ENCODE assay signal across 1 cellular context in the genomic region with DNA sequence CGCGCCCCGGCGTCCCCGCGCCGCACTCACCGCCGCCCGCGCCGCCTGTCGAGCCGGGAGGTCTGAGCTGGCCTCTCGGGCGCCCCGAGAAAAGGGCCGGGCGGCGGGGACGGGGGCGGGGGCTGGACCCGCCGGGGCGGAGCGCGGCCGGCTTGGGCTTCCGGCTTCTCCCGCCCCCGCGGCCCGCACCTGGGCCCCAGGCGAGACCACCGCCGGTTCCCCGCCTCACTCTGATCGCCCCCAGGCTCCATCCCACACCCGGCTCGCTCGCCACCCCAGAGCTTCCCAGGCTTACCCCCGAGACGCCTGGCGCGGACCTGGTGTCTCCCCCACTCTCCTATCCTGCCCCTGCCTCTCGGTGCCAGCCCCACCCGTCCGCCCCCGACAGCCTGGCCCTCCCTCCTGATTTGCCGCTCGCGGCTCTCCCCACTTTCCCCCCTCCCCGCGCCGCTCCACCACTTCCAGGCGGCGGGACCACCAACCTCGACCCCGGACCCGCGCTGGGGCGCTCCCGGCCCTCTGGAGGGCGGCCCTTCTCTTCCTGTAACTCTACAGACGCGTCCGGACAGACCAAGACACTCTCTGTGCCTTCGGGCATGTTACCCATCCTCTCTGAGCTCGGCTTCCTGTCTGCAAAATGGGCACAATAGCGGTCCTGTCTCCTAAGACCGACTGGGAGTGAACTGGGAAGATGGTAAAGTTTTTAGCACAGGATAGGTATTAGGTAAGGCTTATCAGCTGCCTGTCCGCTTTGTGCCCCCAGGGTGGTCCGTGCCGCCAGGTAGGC.
TF ChIP-seq lines count a peak whose summit lies in the region.

A gene (minus strand): TSS at position 64 of the 787 bp plus-strand sequence. CDS start 30,189 bp downstream, outside the sequence.

TF ChIP-seq in HEK293, 187 proteins besides CTCF, POLR2A, EP300 and RAD21 (continued from another document and continues in another):
- TF ChIP-seq ZIC2 (tag by site-specific recombination; IDR thresholded peaks at IDR 0.05) = peak; percentile 61; the same call in 1 of the 2 replicates
- TF ChIP-seq, protein P1, sequence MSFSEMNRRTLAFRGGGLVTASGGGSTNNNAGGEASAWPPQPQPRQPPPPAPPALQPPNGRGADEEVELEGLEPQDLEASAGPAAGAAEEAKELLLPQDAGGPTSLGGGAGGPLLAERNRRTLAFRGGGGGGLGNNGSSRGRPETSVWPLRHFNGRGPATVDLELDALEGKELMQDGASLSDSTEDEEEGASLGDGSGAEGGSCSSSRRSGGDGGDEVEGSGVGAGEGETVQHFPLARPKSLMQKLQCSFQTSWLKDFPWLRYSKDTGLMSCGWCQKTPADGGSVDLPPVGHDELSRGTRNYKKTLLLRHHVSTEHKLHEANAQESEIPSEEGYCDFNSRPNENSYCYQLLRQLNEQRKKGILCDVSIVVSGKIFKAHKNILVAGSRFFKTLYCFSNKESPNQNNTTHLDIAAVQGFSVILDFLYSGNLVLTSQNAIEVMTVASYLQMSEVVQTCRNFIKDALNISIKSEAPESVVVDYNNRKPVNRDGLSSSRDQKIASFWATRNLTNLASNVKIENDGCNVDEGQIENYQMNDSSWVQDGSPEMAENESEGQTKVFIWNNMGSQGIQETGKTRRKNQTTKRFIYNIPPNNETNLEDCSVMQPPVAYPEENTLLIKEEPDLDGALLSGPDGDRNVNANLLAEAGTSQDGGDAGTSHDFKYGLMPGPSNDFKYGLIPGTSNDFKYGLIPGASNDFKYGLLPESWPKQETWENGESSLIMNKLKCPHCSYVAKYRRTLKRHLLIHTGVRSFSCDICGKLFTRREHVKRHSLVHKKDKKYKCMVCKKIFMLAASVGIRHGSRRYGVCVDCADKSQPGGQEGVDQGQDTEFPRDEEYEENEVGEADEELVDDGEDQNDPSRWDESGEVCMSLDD (tag by site-specific recombination; IDR thresholded peaks at IDR 0.05) = no peak
- TF ChIP-seq ZNF544 (tag by site-specific recombination; IDR thresholded peaks at IDR 0.05) = no peak
- no peak for TF ChIP-seq ZNF184 (tag by site-specific recombination; IDR thresholded peaks at IDR 0.05)
- TF ChIP-seq ZNF239 (tag by site-specific recombination; IDR thresholded peaks at IDR 0.05) = no peak
- TF ChIP-seq HOXC10 (CRISPR knock-in tag; IDR thresholded peaks at IDR 0.05) = no peak
- TF ChIP-seq ZNF341 (tag by site-specific recombination; IDR thresholded peaks at IDR 0.05; ENCODE audit: low read depth) = peak; percentile 98
- TF ChIP-seq ZFP3 (tag by site-specific recombination; IDR thresholded peaks at IDR 0.05; ENCODE audit: low read depth) = no peak
- no peak for TF ChIP-seq ZBTB1 (tag by site-specific recombination; IDR thresholded peaks at IDR 0.05)
- TF ChIP-seq ZNF214 (tag by site-specific recombination; IDR thresholded peaks at IDR 0.05; ENCODE audit: borderline replicate concordance) = no peak
- TF ChIP-seq, protein P2, sequence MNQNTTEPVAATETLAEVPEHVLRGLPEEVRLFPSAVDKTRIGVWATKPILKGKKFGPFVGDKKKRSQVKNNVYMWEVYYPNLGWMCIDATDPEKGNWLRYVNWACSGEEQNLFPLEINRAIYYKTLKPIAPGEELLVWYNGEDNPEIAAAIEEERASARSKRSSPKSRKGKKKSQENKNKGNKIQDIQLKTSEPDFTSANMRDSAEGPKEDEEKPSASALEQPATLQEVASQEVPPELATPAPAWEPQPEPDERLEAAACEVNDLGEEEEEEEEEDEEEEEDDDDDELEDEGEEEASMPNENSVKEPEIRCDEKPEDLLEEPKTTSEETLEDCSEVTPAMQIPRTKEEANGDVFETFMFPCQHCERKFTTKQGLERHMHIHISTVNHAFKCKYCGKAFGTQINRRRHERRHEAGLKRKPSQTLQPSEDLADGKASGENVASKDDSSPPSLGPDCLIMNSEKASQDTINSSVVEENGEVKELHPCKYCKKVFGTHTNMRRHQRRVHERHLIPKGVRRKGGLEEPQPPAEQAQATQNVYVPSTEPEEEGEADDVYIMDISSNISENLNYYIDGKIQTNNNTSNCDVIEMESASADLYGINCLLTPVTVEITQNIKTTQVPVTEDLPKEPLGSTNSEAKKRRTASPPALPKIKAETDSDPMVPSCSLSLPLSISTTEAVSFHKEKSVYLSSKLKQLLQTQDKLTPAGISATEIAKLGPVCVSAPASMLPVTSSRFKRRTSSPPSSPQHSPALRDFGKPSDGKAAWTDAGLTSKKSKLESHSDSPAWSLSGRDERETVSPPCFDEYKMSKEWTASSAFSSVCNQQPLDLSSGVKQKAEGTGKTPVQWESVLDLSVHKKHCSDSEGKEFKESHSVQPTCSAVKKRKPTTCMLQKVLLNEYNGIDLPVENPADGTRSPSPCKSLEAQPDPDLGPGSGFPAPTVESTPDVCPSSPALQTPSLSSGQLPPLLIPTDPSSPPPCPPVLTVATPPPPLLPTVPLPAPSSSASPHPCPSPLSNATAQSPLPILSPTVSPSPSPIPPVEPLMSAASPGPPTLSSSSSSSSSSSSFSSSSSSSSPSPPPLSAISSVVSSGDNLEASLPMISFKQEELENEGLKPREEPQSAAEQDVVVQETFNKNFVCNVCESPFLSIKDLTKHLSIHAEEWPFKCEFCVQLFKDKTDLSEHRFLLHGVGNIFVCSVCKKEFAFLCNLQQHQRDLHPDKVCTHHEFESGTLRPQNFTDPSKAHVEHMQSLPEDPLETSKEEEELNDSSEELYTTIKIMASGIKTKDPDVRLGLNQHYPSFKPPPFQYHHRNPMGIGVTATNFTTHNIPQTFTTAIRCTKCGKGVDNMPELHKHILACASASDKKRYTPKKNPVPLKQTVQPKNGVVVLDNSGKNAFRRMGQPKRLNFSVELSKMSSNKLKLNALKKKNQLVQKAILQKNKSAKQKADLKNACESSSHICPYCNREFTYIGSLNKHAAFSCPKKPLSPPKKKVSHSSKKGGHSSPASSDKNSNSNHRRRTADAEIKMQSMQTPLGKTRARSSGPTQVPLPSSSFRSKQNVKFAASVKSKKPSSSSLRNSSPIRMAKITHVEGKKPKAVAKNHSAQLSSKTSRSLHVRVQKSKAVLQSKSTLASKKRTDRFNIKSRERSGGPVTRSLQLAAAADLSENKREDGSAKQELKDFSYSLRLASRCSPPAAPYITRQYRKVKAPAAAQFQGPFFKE (tag by site-specific recombination; IDR thresholded peaks at IDR 0.05; ENCODE audit: borderline replicate concordance) = no peak
- TF ChIP-seq, protein P3, sequence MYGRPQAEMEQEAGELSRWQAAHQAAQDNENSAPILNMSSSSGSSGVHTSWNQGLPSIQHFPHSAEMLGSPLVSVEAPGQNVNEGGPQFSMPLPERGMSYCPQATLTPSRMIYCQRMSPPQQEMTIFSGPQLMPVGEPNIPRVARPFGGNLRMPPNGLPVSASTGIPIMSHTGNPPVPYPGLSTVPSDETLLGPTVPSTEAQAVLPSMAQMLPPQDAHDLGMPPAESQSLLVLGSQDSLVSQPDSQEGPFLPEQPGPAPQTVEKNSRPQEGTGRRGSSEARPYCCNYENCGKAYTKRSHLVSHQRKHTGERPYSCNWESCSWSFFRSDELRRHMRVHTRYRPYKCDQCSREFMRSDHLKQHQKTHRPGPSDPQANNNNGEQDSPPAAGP (tag by site-specific recombination; IDR thresholded peaks at IDR 0.05) = peak; percentile 71
- TF ChIP-seq ZNF791 (tag by site-specific recombination; IDR thresholded peaks at IDR 0.05) = no peak
- no peak for TF ChIP-seq GLI2 (tag by site-specific recombination; IDR thresholded peaks at IDR 0.05; ENCODE audit: borderline replicate concordance, low read depth)
- peak; percentile 63 for TF ChIP-seq FEZF1 (tag by site-specific recombination; IDR thresholded peaks at IDR 0.05)
- TF ChIP-seq KLF7 (tag by site-specific recombination; IDR thresholded peaks at IDR 0.05; ENCODE audit: borderline replicate concordance) = no peak
- TF ChIP-seq, protein P4, sequence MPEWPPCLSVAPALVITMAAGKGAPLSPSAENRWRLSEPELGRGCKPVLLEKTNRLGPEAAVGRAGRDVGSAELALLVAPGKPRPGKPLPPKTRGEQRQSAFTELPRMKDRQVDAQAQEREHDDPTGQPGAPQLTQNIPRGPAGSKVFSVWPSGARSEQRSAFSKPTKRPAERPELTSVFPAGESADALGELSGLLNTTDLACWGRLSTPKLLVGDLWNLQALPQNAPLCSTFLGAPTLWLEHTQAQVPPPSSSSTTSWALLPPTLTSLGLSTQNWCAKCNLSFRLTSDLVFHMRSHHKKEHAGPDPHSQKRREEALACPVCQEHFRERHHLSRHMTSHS (tag by site-specific recombination; IDR thresholded peaks at IDR 0.05) = no peak
- TF ChIP-seq ZSCAN23 (tag by site-specific recombination; IDR thresholded peaks at IDR 0.05) = no peak
- no peak for TF ChIP-seq ZNF311 (tag by site-specific recombination; IDR thresholded peaks at IDR 0.05; ENCODE audit: borderline replicate concordance)
- no peak for TF ChIP-seq MZF1 (tag by site-specific recombination; IDR thresholded peaks at IDR 0.05; ENCODE audit: borderline replicate concordance)
- TF ChIP-seq, protein P5, sequence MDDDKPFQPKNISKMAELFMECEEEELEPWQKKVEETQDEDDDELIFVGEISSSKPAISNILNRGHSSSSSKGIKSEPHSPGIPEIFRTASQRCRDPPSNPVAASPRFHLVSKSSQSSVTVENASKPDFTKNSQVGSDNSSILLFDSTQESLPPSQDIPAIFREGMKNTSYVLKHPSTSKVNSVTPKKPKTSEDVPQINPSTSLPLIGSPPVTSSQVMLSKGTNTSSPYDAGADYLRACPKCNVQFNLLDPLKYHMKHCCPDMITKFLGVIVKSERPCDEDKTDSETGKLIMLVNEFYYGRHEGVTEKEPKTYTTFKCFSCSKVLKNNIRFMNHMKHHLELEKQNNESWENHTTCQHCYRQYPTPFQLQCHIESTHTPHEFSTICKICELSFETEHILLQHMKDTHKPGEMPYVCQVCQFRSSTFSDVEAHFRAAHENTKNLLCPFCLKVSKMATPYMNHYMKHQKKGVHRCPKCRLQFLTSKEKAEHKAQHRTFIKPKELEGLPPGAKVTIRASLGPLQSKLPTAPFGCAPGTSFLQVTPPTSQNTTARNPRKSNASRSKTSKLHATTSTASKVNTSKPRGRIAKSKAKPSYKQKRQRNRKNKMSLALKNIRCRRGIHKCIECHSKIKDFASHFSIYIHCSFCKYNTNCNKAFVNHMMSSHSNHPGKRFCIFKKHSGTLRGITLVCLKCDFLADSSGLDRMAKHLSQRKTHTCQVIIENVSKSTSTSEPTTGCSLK (tag by site-specific recombination; IDR thresholded peaks at IDR 0.05) = no peak
- no peak for TF ChIP-seq ZBTB48 (tag by site-specific recombination; IDR thresholded peaks at IDR 0.05)
- no peak for TF ChIP-seq SALL2 (tag by site-specific recombination; IDR thresholded peaks at IDR 0.05; ENCODE audit: borderline replicate concordance)
- TF ChIP-seq, protein P6, sequence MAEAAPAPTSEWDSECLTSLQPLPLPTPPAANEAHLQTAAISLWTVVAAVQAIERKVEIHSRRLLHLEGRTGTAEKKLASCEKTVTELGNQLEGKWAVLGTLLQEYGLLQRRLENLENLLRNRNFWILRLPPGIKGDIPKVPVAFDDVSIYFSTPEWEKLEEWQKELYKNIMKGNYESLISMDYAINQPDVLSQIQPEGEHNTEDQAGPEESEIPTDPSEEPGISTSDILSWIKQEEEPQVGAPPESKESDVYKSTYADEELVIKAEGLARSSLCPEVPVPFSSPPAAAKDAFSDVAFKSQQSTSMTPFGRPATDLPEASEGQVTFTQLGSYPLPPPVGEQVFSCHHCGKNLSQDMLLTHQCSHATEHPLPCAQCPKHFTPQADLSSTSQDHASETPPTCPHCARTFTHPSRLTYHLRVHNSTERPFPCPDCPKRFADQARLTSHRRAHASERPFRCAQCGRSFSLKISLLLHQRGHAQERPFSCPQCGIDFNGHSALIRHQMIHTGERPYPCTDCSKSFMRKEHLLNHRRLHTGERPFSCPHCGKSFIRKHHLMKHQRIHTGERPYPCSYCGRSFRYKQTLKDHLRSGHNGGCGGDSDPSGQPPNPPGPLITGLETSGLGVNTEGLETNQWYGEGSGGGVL (tag by site-specific recombination; IDR thresholded peaks at IDR 0.05) = peak; percentile 90
- TF ChIP-seq, protein P7, sequence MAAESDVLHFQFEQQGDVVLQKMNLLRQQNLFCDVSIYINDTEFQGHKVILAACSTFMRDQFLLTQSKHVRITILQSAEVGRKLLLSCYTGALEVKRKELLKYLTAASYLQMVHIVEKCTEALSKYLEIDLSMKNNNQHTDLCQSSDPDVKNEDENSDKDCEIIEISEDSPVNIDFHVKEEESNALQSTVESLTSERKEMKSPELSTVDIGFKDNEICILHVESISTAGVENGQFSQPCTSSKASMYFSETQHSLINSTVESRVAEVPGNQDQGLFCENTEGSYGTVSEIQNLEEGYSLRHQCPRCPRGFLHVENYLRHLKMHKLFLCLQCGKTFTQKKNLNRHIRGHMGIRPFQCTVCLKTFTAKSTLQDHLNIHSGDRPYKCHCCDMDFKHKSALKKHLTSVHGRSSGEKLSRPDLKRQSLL (tag by site-specific recombination; IDR thresholded peaks at IDR 0.05) = peak; percentile 30; the same call in 1 of the 2 replicates
- TF ChIP-seq ZNF548 (tag by site-specific recombination; IDR thresholded peaks at IDR 0.05) = no peak
- TF ChIP-seq ZNF76 (tag by site-specific recombination; IDR thresholded peaks at IDR 0.05; ENCODE audit: borderline replicate concordance, low read depth) = no peak
- 0 out of 2 replicates have a peak, but pooled peaks have one; percentile 34 for TF ChIP-seq ZSCAN30 (tag by site-specific recombination; IDR thresholded peaks at IDR 0.05)
- TF ChIP-seq ZNF302 (tag by site-specific recombination; IDR thresholded peaks at IDR 0.05; ENCODE audit: low read depth) = no peak
- TF ChIP-seq ZNF626 (tag by site-specific recombination; IDR thresholded peaks at IDR 0.05) = no peak
- no peak for TF ChIP-seq REPIN1 (tag by site-specific recombination; IDR thresholded peaks at IDR 0.05; ENCODE audit: low read depth)
- no peak for TF ChIP-seq SCRT2 (tag by site-specific recombination; IDR thresholded peaks at IDR 0.05)
- no peak for TF ChIP-seq ZNF837 (tag by site-specific recombination; IDR thresholded peaks at IDR 0.05)
- no peak for TF ChIP-seq ZNF623 (tag by site-specific recombination; IDR thresholded peaks at IDR 0.05)
- 0 out of 2 replicates have a peak, but pooled peaks have one; percentile 2 for TF ChIP-seq GFI1B (tag by site-specific recombination; IDR thresholded peaks at IDR 0.05)
- TF ChIP-seq ZNF433 (tag by site-specific recombination; IDR thresholded peaks at IDR 0.05; ENCODE audit: low read depth) = no peak
